ENCODE assay signal across 14 cellular contexts in the genomic region with DNA sequence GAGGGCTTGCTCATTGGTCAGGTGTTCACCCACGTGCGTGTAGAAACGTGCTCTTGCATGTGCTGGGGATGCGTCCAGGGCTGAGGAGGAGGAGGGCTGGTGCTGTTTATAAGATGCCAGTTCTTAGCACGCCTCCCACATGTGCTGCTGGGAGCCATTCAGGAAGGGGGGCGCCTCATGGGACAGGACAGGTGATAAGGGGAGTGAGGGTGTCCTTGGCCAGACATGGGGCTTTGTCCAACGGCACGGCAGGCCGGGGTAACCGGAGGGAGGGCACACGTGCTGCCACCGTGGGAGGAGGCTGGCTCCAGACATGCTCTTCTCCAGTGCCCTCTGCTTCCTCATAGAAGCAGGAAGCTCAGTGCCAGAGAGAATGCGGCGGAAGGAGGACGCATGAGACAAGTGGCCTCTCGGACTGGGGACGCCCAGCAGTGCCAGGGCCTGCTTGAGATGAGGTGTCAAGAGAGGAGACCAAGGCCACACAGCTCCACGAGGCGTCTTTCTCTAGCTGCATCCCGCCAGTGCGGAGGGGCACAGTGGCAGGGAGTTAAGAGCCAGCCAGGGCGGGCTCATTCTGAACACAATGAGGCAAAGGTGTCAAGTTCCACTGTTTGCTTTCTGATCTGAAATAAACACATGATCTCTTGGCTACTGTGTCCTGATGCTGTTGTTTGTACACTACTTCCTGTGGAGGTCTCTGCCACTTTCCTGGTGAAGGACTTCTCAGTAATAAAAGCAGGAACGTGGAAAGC.
DNase-seq lines count a peak whose midpoint lies in the region; ATAC-seq, FAIRE-seq and TF ChIP-seq lines count a peak whose summit lies in the region.
"Had no signal": no experiment of that assay in that cellular context is flagged by ENCODE, and none has a peak within 500 bp of the region (broad histone marks: within the 10 kb centered on the region; RNA-seq: fewer than 3 reads in every experiment).

No MANE protein-coding gene starts in this region.

- ATAC-seq in GM18498 (IDR thresholded peaks at IDR 0.05; ENCODE audit: unreplicated experiment) (no peak), HG02678 (IDR thresholded peaks at IDR 0.05; ENCODE audit: unreplicated experiment) (no peak)
- ATAC-seq in naive thymus-derived CD8-positive, alpha-beta T cell = no peak
- ATAC-seq: HCT116, SK-N-SH treated with all-trans-retinoic acid at 6 μM for 48 hours had no signal

- peaks cover 21% of the 10 kb centered on the region for H3K4me1 Mint-ChIP-seq in dendritic cell treated with granulocyte-macrophage colony-stimulating factor and Interleukin-4, amounts not matched to agents 40 ng/mL and 50 ng/mL, for 4 days (ENCODE audit: low read depth)
- peaks cover 0 to 3% (median 0%) of the 10 kb centered on the region in 4 donors for H3K4me1 Mint-ChIP-seq in naive thymus-derived CD8-positive, alpha-beta T cell

- peak; percentile 80 for DNase-seq in COLO668 (lab: John Stamatoyannopoulos, UW; ENCODE audit: unreplicated experiment)
- no peak for DNase-seq in GM12891 (ENCODE audit: insufficient read length, low spot score)
- DNase-seq in NCI-H2196 (lab: John Stamatoyannopoulos, UW; ENCODE audit: unreplicated experiment) = peak; percentile 59
- no peak for DNase-seq in GDM1 (lab: John Stamatoyannopoulos, UW)
- DNase-seq in naive thymus-derived CD8-positive, alpha-beta T cell = no peak
- DNase-seq: activated CD4-positive, alpha-beta T cell treated with anti-CD3 and anti-CD28 coated beads, Interleukin-2, amount 50 U/mL, for 4 hours; NCI-H446 treated with DMSO at 0.1 percent for 48 hours; trophoblast cell had no signal

- no peaks in the 10 kb centered on the region for H3K27me3 Mint-ChIP-seq in dendritic cell treated with granulocyte-macrophage colony-stimulating factor and Interleukin-4, amounts not matched to agents 40 ng/mL and 50 ng/mL, for 4 days
- H3K27me3 Mint-ChIP-seq in naive thymus-derived CD8-positive, alpha-beta T cell = peaks cover 0 to 2% (median 0%) of the 10 kb centered on the region in 5 donors

- TF ChIP-seq POLR2A in GM12891 (IDR thresholded peaks at IDR 0.05; ENCODE audit: low read depth, low read length) = no peak

- peak overlapping the region; percentile 33 for H3K27ac Mint-ChIP-seq in dendritic cell treated with granulocyte-macrophage colony-stimulating factor and Interleukin-4, amounts not matched to agents 40 ng/mL and 50 ng/mL, for 4 days
- peak overlapping the region in 2 of 10 donors; percentile 17 to 40 for H3K27ac Mint-ChIP-seq in naive thymus-derived CD8-positive, alpha-beta T cell
- H3K27ac Mint-ChIP-seq: B cell had no signal

- H3K36me3 Mint-ChIP-seq in dendritic cell treated with granulocyte-macrophage colony-stimulating factor and Interleukin-4, amounts not matched to agents 40 ng/mL and 50 ng/mL, for 4 days (ENCODE audit: low read depth) = peaks cover 12% of the 10 kb centered on the region
- H3K36me3 Mint-ChIP-seq in naive thymus-derived CD8-positive, alpha-beta T cell = peaks cover 0 to 55% (median 10%) of the 10 kb centered on the region in 3 donors

- intact Hi-C loops in dendritic cell treated with granulocyte-macrophage colony-stimulating factor and Interleukin-4, amounts not matched to agents 40 ng/mL and 50 ng/mL, for 4 days (cut with micrococcal nuclease) = no loop called here

- no peak overlapping the region for H3K4me3 Mint-ChIP-seq in dendritic cell treated with granulocyte-macrophage colony-stimulating factor and Interleukin-4, amounts not matched to agents 40 ng/mL and 50 ng/mL, for 4 days
- no peak overlapping the region for H3K4me3 Mint-ChIP-seq in naive thymus-derived CD8-positive, alpha-beta T cell
- H3K4me3 Mint-ChIP-seq: B cell had no signal

- FAIRE-seq in GM12891 (lab: Jason Lieb, UNC) = peak; percentile 20

- no peaks in the 10 kb centered on the region for H3K9me3 Mint-ChIP-seq in dendritic cell treated with granulocyte-macrophage colony-stimulating factor and Interleukin-4, amounts not matched to agents 40 ng/mL and 50 ng/mL, for 4 days
- no peaks in the 10 kb centered on the region for H3K9me3 Mint-ChIP-seq in naive thymus-derived CD8-positive, alpha-beta T cell

- POLR2A ChIA-PET in naive thymus-derived CD8-positive, alpha-beta T cell (lab: Charles Lee) = interaction anchor here (0.7 kb wide), 1 partner anchor 240 kb away, joined by 10 read pairs; no protein-coding TSS in a partner anchor

TF ChIP-seq in GM12891, 5 proteins besides CTCF, POLR2A, EP300 and RAD21:
- no peak for TF ChIP-seq SPI1 (IDR thresholded peaks at IDR 0.05; ENCODE audit: low read depth, low read length)
- TF ChIP-seq POLR2AphosphoS5 (IDR thresholded peaks at IDR 0.05; ENCODE audit: low read depth, low read length) = no peak
- no peak for TF ChIP-seq TAF1 (IDR thresholded peaks at IDR 0.05; ENCODE audit: low read depth, low read length)
- no peak for TF ChIP-seq POU2F2 (IDR thresholded peaks at IDR 0.05; ENCODE audit: low read depth, low read length)
- TF ChIP-seq PAX5 (IDR thresholded peaks at IDR 0.05; ENCODE audit: insufficient read depth, low read length, severe bottlenecking) = no peak

Comparison
In these comparisons a context has a peak if more than half of its experiments do, and no peak if none do; other contexts are left out.
1. DNase-seq: peak in COLO668 (single experiment) and NCI-H2196 (single experiment); none in GM12891 (single experiment), GDM1 (single experiment) and naive thymus-derived CD8-positive, alpha-beta T cell (0 of 10).